8 cellular contexts compared by ENCODE assay signal in genomic region chr11:22539851-22540376, GRCh38.
A peak's percentile ranks its signal among the peaks of the same experiment; 100 is the strongest.
DNase-seq lines count a peak whose midpoint lies in the region; ATAC-seq, FAIRE-seq and TF ChIP-seq lines count a peak whose summit lies in the region.

No MANE protein-coding gene starts in this region.

- DNase-seq in Daoy (ENCODE audit: low read depth) (peak; percentile 11), K562 (ENCODE audit: extremely low read depth in 1 of 4, low spot score in 3 of 4) (no peak), GF-D8 (lab: John Stamatoyannopoulos, UW) (no peak)
- no peak for DNase-seq in stimulated activated CD4-positive, alpha-beta T cell treated with anti-CD3 and anti-CD28 coated beads, Interleukin-4, amount 100 ng/mL, for 24 hours

- H3K4me3 Mint-ChIP-seq in nephron, result no peak overlapping the region

- H3K36me3 Mint-ChIP-seq in nephron (ENCODE audit: low read depth), result no peaks in the 10 kb centered on the region

- H3F3A ChIP-seq in Loucy (ENCODE audit: low read depth), result no peaks in the 10 kb centered on the region

- in situ Hi-C loops in K562 (cut with MboI), result no loop called here

- intact Hi-C loops in K562 (cut with micrococcal nuclease), result loop anchor here (10.0 kb wide), 1 partner anchor 205 kb away; the partner anchor contains the start of gene SLC17A6

- H2AFZ ChIP-seq in Loucy (ENCODE audit: low read length) (no peak overlapping the region), K562 (ENCODE audit: low read depth, low read length) (no peak overlapping the region)

- peaks cover 6% of the 10 kb centered on the region for H3K4me1 Mint-ChIP-seq in nephron

- H3K9me3 ChIP-seq in Loucy (ENCODE audit: insufficient read depth, low read depth, low read length), result no peaks in the 10 kb centered on the region
- H3K9me3 ChIP-seq in K562 (replicated peaks; ENCODE audit: control insufficient read depth, insufficient read depth, low read depth, low read length), result no peaks in the 10 kb centered on the region

- peak; percentile 48; the same call in 1 of the 3 replicates for ATAC-seq in K562
- no peak for ATAC-seq in HG03139 (IDR thresholded peaks at IDR 0.05; ENCODE audit: unreplicated experiment)
- no peak for ATAC-seq in GM18907 (IDR thresholded peaks at IDR 0.05; ENCODE audit: unreplicated experiment)

- H3K4me2 ChIP-seq in Loucy (ENCODE audit: low read depth, low read length, poor library complexity, severe bottlenecking), result no peak overlapping the region
- no peak overlapping the region for H3K4me2 ChIP-seq in K562 (ENCODE audit: insufficient read depth, low read length)

- no peaks in the 10 kb centered on the region for H3K27me3 Mint-ChIP-seq in nephron (ENCODE audit: low read depth)

- no peak overlapping the region for H3K27ac Mint-ChIP-seq in nephron

- H3K9ac ChIP-seq in Loucy (ENCODE audit: low read depth, low read length, poor library complexity, severe bottlenecking), result no peak overlapping the region
- H3K9ac ChIP-seq in K562 (ENCODE audit: insufficient read depth in 1 of 2, low read depth in 2 of 2, low read length in 2 of 2), result no peak overlapping the region

- H3K27me3 ChIP-seq in Loucy (ENCODE audit: insufficient read depth, low read length, poor library complexity, severe bottlenecking), result no peaks in the 10 kb centered on the region
- no peaks in the 10 kb centered on the region for H3K27me3 ChIP-seq in K562 (ENCODE audit: control insufficient read depth in 2 of 2, insufficient read depth in 2 of 2, low read length in 2 of 2)

- peak in 1 of 2 experiments; percentile 41; a peak in 2 of 4 replicates for TF ChIP-seq RAD21 in K562 (CRISPR knock-in tag; conservative IDR thresholded peaks at IDR 0.05 in 1 of 2, IDR thresholded peaks at IDR 0.05 in 1 of 2)

- TF ChIP-seq CTCF in Loucy (conservative IDR thresholded peaks at IDR 0.05; ENCODE audit: low read length), result peak; percentile 39
- TF ChIP-seq CTCF in K562 (IDR thresholded peaks at IDR 0.05 in 2 of 3, conservative IDR thresholded peaks at IDR 0.05 in 1 of 3; ENCODE audit: insufficient read depth in 2 of 3, low read depth in 1 of 3, low read length in 3 of 3), result peak in 1 of 3 experiments; percentile 23; a peak in 1 of 6 replicates
- TF ChIP-seq CTCF in nephron (IDR thresholded peaks at IDR 0.05; ENCODE audit: unreplicated experiment in 3 of 3), result peak; percentile 67 to 77 (median 69)

- H3K36me3 ChIP-seq in Loucy (ENCODE audit: insufficient read depth, low read length), result no peaks in the 10 kb centered on the region
- H3K36me3 ChIP-seq in K562 (ENCODE audit: control insufficient read depth, insufficient read depth, low read length), result no peaks in the 10 kb centered on the region

- TF ChIP-seq POLR2A in K562 (conservative IDR thresholded peaks at IDR 0.05), result no peak

- no TSS peak for BruUV-seq in K562 (replicated peaks; lab: Mats Ljungman, UMichigan)

- no peaks in the 10 kb centered on the region for H3K9me3 Mint-ChIP-seq in nephron

- H3K4me3 ChIP-seq in Loucy (ENCODE audit: low read length, poor library complexity, severe bottlenecking) (no peak overlapping the region), K562 (no peak overlapping the region)

- H3K79me2 ChIP-seq in Loucy (ENCODE audit: insufficient read depth, low read length) (no peaks in the 10 kb centered on the region), K562 (ENCODE audit: control insufficient read depth, insufficient read depth, low read length) (no peaks in the 10 kb centered on the region)

- CTCF ChIA-PET in K562 (lab: Yijun Ruan, JAX; ENCODE audit: low intra/inter-chr PET ratio), result no interaction called here

- POLR2A ChIA-PET in K562 (lab: Yijun Ruan, JAX), result no interaction called here

- no peaks in the 10 kb centered on the region for H3K9me2 ChIP-seq in Loucy (replicated peaks; ENCODE audit: low read depth, low read length)

- no peaks in the 10 kb centered on the region for H3K4me1 ChIP-seq in Loucy (ENCODE audit: insufficient read depth, low read length, poor library complexity, severe bottlenecking)
- H3K4me1 ChIP-seq in K562 (replicated peaks in 1 of 2; ENCODE audit: control insufficient read depth in 2 of 2, insufficient read depth in 2 of 2, low read length in 2 of 2), result no peaks in the 10 kb centered on the region

- no peak overlapping the region for H3K27ac ChIP-seq in K562 (ENCODE audit: extremely low read depth, low read depth, low read length)

- FAIRE-seq in K562 (lab: Jason Lieb, UNC), result no peak

- no peak for TF ChIP-seq EP300 in K562 (IDR thresholded peaks at IDR 0.05; ENCODE audit: low read length)

- H4K20me1 ChIP-seq in Loucy (ENCODE audit: insufficient read depth, low read length, poor library complexity, severe bottlenecking) (no peaks in the 10 kb centered on the region), K562 (replicated peaks; ENCODE audit: control insufficient read depth, insufficient read depth, low read length) (no peaks in the 10 kb centered on the region)

- no peaks in the 10 kb centered on the region for H3K9me1 ChIP-seq in K562 (ENCODE audit: control insufficient read depth, insufficient read depth, low read length)

TF ChIP-seq in K562, 482 proteins besides CTCF, POLR2A, EP300 and RAD21 (continues in another document):
- TF ChIP-seq JUND (IDR thresholded peaks at IDR 0.05; ENCODE audit: borderline replicate concordance, low read depth, low read length) (no peak), JUND (tag; IDR thresholded peaks at IDR 0.05; ENCODE audit: borderline replicate concordance, low read depth, low read length) (no peak), ELK3 (CRISPR knock-in tag; IDR thresholded peaks at IDR 0.05) (no peak), ZBTB11 (CRISPR knock-in tag; IDR thresholded peaks at IDR 0.05) (no peak), CBFB (CRISPR knock-in tag; IDR thresholded peaks at IDR 0.05) (no peak), ZNF280B (CRISPR knock-in tag; IDR thresholded peaks at IDR 0.05) (no peak), RBM17 (IDR thresholded peaks at IDR 0.05; ENCODE audit: borderline replicate concordance, low read depth, low read length) (no peak), HCFC1 (IDR thresholded peaks at IDR 0.05; ENCODE audit: low read depth, low read length) (no peak), NELFE (IDR thresholded peaks at IDR 0.05; ENCODE audit: insufficient read depth, insufficient read length) (no peak), USF1 (CRISPR knock-in tag; IDR thresholded peaks at IDR 0.05) (no peak)
